Comparison of ENCODE assay signal across 11 cellular contexts in genomic region chr2:220394433-220394832, GRCh38.
A peak's percentile ranks its signal among the peaks of the same experiment; 100 is the strongest.
DNase-seq lines count a peak whose midpoint lies in the region; ATAC-seq and TF ChIP-seq lines count a peak whose summit lies in the region.
"Had no signal": no experiment of that assay in that cellular context is flagged by ENCODE, and none has a peak within 500 bp of the region (broad histone marks: within the 10 kb centered on the region; RNA-seq: fewer than 3 reads in every experiment).

No MANE protein-coding gene starts in this region.

- intact Hi-C loops in heart right ventricle (cut with DNase I) (no loop called here), transverse colon (cut with DNase I; ENCODE audit: low total_unique reads) (no loop called here)

- no peak for TF ChIP-seq POLR2A in transverse colon (IDR thresholded peaks at IDR 0.05)

- H3K4me3 Mint-ChIP-seq in T-helper 17 cell = no peak overlapping the region
- H3K4me3 Mint-ChIP-seq: brain had no signal

- TF ChIP-seq CTCF in heart right ventricle (IDR thresholded peaks at IDR 0.05) = no peak
- no peak for TF ChIP-seq CTCF in transverse colon (IDR thresholded peaks at IDR 0.05)
- TF ChIP-seq CTCF in BE2C (IDR thresholded peaks at IDR 0.05; ENCODE audit: low read depth, low read length) = no peak

- no peaks in the 10 kb centered on the region for H3K4me1 Mint-ChIP-seq in T-helper 17 cell

- peak in 5 of 8 donors; percentile 52 to 76 (median 57) for ATAC-seq in heart right ventricle
- ATAC-seq in HG03139 (IDR thresholded peaks at IDR 0.05; ENCODE audit: unreplicated experiment) = no peak
- no peak for ATAC-seq in T-helper 17 cell
- ATAC-seq: K562 had no signal

- H3K9me3 ChIP-seq in SK-N-MC (ENCODE audit: low read depth, low read length) (no peaks in the 10 kb centered on the region), heart right ventricle (no peaks in the 10 kb centered on the region), transverse colon (no peaks in the 10 kb centered on the region), BE2C (no peaks in the 10 kb centered on the region), T-helper 17 cell (ENCODE audit: control insufficient read depth, low read length, poor library complexity, severe bottlenecking) (no peaks in the 10 kb centered on the region)
- H3K9me3 ChIP-seq: SJSA1 had no signal

- H3K9ac ChIP-seq in SK-N-MC (ENCODE audit: insufficient read length) = no peak overlapping the region

- H3K36me3 ChIP-seq in SK-N-MC (ENCODE audit: insufficient read depth, low read length) (no peaks in the 10 kb centered on the region), heart right ventricle (no peaks in the 10 kb centered on the region), transverse colon (no peaks in the 10 kb centered on the region), BE2C (no peaks in the 10 kb centered on the region)
- H3K36me3 ChIP-seq: SJSA1 had no signal

- no peak overlapping the region for H3K27ac Mint-ChIP-seq in T-helper 17 cell

- no peak overlapping the region for H3K27ac ChIP-seq in SK-N-MC
- H3K27ac ChIP-seq in heart right ventricle = peak overlapping the region in 5 of 10 donors; percentile 31 to 60 (median 35)
- no peak overlapping the region for H3K27ac ChIP-seq in transverse colon
- H3K27ac ChIP-seq: SJSA1 had no signal

- in situ Hi-C loops in transverse colon (cut with MboI; ENCODE audit: low pct_ligation_motif_present in 1 of 4, low pct_unique_long_range_greater_than_20kb in 1 of 4, low sequenced_read_pairs in 3 of 4) = no loop called here

- H3K27me3 Mint-ChIP-seq in T-helper 17 cell = no peaks in the 10 kb centered on the region
- H3K27me3 Mint-ChIP-seq: brain had no signal

- H3K27me3 ChIP-seq in heart right ventricle (no peaks in the 10 kb centered on the region), transverse colon (no peaks in the 10 kb centered on the region), BE2C (no peaks in the 10 kb centered on the region)
- H3K27me3 ChIP-seq: SJSA1 had no signal

- DNase-seq in DMS 273 (lab: John Stamatoyannopoulos, UW; ENCODE audit: unreplicated experiment) (peak; percentile 81), LoVo (ENCODE audit: low spot score) (peak; percentile 26), SK-N-MC (ENCODE audit: low read depth, low spot score) (peak; percentile 68), heart right ventricle (peak; percentile 25 to 31), transverse colon (no peak), BE2C (no peak), T-helper 17 cell (no peak)

- H3K4me3 ChIP-seq in SK-N-MC = no peak overlapping the region
- no peak overlapping the region for H3K4me3 ChIP-seq in heart right ventricle
- no peak overlapping the region for H3K4me3 ChIP-seq in transverse colon
- H3K4me3 ChIP-seq in BE2C (ENCODE audit: low read depth, low read length) = no peak overlapping the region
- H3K4me3 ChIP-seq: K562, SJSA1 had no signal

- no peaks in the 10 kb centered on the region for H3K36me3 Mint-ChIP-seq in T-helper 17 cell (ENCODE audit: low read depth)
- H3K36me3 Mint-ChIP-seq: brain had no signal

- no peak for TF ChIP-seq EP300 in transverse colon (IDR thresholded peaks at IDR 0.05; ENCODE audit: low read depth)

- H3K4me1 ChIP-seq in heart right ventricle (peaks cover 0 to 22% (median 0%) of the 10 kb centered on the region in 9 donors), transverse colon (peaks cover 0 to 5% (median 0%) of the 10 kb centered on the region in 4 donors), BE2C (no peaks in the 10 kb centered on the region)
- H3K4me1 ChIP-seq: SJSA1 had no signal

Comparison
In these comparisons a context has a peak if more than half of its experiments do, and no peak if none do; other contexts are left out.
1. DNase-seq: peak in DMS 273 (single experiment), LoVo (single experiment), SK-N-MC (single experiment) and heart right ventricle (2 of 2); none in transverse colon (single experiment), BE2C (single experiment) and T-helper 17 cell (0 of 3).
2. ATAC-seq: peak in heart right ventricle (5 of 8); none in HG03139 (single experiment) and T-helper 17 cell (single experiment).